Comparison of ENCODE assay signal across 1 cellular context in the genomic region with DNA sequence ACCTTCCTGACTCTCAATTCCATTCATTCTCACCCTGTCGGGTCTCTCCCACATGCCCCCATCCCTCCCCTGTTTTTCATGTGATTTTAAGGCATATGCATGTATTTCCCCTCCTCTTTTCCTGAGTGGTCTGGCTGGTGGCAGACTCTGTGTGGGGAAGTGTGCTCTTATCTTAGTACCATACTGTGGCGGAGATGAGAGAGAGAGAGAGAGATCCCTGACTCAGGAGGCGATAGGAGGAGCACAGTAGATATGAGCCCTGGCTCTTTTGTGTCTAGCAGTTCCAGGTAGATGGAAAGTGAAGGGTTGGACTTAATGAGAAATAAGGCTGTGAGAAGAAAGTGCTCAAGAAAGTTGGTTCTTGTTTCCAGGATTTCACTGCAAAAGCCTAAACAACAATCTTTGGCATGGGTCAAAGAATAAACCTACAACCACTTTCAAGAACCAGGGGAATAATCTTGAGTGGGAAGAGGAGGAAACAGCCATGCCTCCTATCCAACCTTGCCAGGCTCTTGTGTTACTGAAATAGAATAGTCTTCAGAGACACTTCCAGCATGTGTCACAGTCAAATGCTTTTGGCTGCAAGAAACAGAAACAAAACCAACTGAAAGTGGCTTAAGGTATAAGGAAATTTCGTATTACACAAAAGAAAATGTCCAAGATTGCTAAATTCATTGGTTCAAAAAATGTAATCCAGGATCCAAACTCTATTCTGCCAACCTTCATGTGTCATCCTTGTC.
TF ChIP-seq lines count a peak whose summit lies in the region.

No MANE protein-coding gene starts in this region.

TF ChIP-seq in K562, 482 proteins besides CTCF, POLR2A, EP300 and RAD21 (continued from another document and continues in another):
- TF ChIP-seq USF1 (CRISPR knock-in tag; IDR thresholded peaks at IDR 0.05) = no peak
- TF ChIP-seq, protein P1, sequence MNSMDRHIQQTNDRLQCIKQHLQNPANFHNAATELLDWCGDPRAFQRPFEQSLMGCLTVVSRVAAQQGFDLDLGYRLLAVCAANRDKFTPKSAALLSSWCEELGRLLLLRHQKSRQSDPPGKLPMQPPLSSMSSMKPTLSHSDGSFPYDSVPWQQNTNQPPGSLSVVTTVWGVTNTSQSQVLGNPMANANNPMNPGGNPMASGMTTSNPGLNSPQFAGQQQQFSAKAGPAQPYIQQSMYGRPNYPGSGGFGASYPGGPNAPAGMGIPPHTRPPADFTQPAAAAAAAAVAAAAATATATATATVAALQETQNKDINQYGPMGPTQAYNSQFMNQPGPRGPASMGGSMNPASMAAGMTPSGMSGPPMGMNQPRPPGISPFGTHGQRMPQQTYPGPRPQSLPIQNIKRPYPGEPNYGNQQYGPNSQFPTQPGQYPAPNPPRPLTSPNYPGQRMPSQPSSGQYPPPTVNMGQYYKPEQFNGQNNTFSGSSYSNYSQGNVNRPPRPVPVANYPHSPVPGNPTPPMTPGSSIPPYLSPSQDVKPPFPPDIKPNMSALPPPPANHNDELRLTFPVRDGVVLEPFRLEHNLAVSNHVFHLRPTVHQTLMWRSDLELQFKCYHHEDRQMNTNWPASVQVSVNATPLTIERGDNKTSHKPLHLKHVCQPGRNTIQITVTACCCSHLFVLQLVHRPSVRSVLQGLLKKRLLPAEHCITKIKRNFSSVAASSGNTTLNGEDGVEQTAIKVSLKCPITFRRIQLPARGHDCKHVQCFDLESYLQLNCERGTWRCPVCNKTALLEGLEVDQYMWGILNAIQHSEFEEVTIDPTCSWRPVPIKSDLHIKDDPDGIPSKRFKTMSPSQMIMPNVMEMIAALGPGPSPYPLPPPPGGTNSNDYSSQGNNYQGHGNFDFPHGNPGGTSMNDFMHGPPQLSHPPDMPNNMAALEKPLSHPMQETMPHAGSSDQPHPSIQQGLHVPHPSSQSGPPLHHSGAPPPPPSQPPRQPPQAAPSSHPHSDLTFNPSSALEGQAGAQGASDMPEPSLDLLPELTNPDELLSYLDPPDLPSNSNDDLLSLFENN (IDR thresholded peaks at IDR 0.05; ENCODE audit: low read depth in 2 of 2, low read length in 2 of 2) = peak in 1 of 2 experiments; percentile 67; a peak in 1 of 4 replicates
- TF ChIP-seq ZNF12 (CRISPR knock-in tag; IDR thresholded peaks at IDR 0.05) = no peak
- TF ChIP-seq KAT8 (IDR thresholded peaks at IDR 0.05; ENCODE audit: low read depth) = no peak
- TF ChIP-seq SMC3 (conservative IDR thresholded peaks at IDR 0.05; ENCODE audit: insufficient read depth, low read depth, low read length) = 0 out of 2 replicates have a peak, but pooled peaks have one; percentile 27
- TF ChIP-seq PHF20 (IDR thresholded peaks at IDR 0.05; ENCODE audit: partially characterized antibody) = no peak
- no peak for TF ChIP-seq SUPT5H (IDR thresholded peaks at IDR 0.05)
- TF ChIP-seq ZNF217 (CRISPR knock-in tag; IDR thresholded peaks at IDR 0.05) = no peak
- TF ChIP-seq, protein P2, sequence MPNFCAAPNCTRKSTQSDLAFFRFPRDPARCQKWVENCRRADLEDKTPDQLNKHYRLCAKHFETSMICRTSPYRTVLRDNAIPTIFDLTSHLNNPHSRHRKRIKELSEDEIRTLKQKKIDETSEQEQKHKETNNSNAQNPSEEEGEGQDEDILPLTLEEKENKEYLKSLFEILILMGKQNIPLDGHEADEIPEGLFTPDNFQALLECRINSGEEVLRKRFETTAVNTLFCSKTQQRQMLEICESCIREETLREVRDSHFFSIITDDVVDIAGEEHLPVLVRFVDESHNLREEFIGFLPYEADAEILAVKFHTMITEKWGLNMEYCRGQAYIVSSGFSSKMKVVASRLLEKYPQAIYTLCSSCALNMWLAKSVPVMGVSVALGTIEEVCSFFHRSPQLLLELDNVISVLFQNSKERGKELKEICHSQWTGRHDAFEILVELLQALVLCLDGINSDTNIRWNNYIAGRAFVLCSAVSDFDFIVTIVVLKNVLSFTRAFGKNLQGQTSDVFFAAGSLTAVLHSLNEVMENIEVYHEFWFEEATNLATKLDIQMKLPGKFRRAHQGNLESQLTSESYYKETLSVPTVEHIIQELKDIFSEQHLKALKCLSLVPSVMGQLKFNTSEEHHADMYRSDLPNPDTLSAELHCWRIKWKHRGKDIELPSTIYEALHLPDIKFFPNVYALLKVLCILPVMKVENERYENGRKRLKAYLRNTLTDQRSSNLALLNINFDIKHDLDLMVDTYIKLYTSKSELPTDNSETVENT (CRISPR knock-in tag; IDR thresholded peaks at IDR 0.05) = no peak
- no peak for TF ChIP-seq ZNF445 (CRISPR knock-in tag; IDR thresholded peaks at IDR 0.05; ENCODE audit: low read depth)
- no peak for TF ChIP-seq GTF2A2 (tag; IDR thresholded peaks at IDR 0.05)
- peak; percentile 55 to 68 for TF ChIP-seq FOXK2 (conservative IDR thresholded peaks at IDR 0.05 in 1 of 2, IDR thresholded peaks at IDR 0.05 in 1 of 2; ENCODE audit: low read depth in 2 of 2)
- no peak for TF ChIP-seq ZNF384 (IDR thresholded peaks at IDR 0.05; ENCODE audit: low read depth, low read length)
- TF ChIP-seq HDGF (IDR thresholded peaks at IDR 0.05) = peak; percentile 27; the same call in 1 of the 2 replicates
- no peak for TF ChIP-seq ZZZ3 (IDR thresholded peaks at IDR 0.05)
- no peak for TF ChIP-seq KLF10 (CRISPR knock-in tag; IDR thresholded peaks at IDR 0.05)
- no peak for TF ChIP-seq SREBF1 (IDR thresholded peaks at IDR 0.05; ENCODE audit: borderline replicate concordance, low read depth, low read length)
- TF ChIP-seq POLR3G (IDR thresholded peaks at IDR 0.05; ENCODE audit: extremely low read depth, insufficient read length, insufficient replicate concordance) = no peak
- TF ChIP-seq UBTF (IDR thresholded peaks at IDR 0.05; ENCODE audit: borderline replicate concordance in 1 of 2, low read depth in 2 of 2, low read length in 2 of 2) = peak in 1 of 2 experiments; percentile 79; a peak in 1 of 4 replicates
- TF ChIP-seq MEF2A (IDR thresholded peaks at IDR 0.05; ENCODE audit: control insufficient read depth, low read depth, low read length) = no peak
- TF ChIP-seq TARDBP (IDR thresholded peaks at IDR 0.05) = no peak
- peak; percentile 77 for TF ChIP-seq TAL1 (IDR thresholded peaks at IDR 0.05)
- no peak for TF ChIP-seq MXI1 (IDR thresholded peaks at IDR 0.05; ENCODE audit: low read depth, low read length)
- TF ChIP-seq PPARD (CRISPR knock-in tag; IDR thresholded peaks at IDR 0.05) = no peak
- TF ChIP-seq NR2F6 (CRISPR knock-in tag; IDR thresholded peaks at IDR 0.05) = no peak
- TF ChIP-seq, protein P3, sequence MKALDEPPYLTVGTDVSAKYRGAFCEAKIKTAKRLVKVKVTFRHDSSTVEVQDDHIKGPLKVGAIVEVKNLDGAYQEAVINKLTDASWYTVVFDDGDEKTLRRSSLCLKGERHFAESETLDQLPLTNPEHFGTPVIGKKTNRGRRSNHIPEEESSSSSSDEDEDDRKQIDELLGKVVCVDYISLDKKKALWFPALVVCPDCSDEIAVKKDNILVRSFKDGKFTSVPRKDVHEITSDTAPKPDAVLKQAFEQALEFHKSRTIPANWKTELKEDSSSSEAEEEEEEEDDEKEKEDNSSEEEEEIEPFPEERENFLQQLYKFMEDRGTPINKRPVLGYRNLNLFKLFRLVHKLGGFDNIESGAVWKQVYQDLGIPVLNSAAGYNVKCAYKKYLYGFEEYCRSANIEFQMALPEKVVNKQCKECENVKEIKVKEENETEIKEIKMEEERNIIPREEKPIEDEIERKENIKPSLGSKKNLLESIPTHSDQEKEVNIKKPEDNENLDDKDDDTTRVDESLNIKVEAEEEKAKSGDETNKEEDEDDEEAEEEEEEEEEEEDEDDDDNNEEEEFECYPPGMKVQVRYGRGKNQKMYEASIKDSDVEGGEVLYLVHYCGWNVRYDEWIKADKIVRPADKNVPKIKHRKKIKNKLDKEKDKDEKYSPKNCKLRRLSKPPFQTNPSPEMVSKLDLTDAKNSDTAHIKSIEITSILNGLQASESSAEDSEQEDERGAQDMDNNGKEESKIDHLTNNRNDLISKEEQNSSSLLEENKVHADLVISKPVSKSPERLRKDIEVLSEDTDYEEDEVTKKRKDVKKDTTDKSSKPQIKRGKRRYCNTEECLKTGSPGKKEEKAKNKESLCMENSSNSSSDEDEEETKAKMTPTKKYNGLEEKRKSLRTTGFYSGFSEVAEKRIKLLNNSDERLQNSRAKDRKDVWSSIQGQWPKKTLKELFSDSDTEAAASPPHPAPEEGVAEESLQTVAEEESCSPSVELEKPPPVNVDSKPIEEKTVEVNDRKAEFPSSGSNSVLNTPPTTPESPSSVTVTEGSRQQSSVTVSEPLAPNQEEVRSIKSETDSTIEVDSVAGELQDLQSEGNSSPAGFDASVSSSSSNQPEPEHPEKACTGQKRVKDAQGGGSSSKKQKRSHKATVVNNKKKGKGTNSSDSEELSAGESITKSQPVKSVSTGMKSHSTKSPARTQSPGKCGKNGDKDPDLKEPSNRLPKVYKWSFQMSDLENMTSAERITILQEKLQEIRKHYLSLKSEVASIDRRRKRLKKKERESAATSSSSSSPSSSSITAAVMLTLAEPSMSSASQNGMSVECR (CRISPR knock-in tag; IDR thresholded peaks at IDR 0.05) = 0 out of 2 replicates have a peak, but pooled peaks have one; percentile 39
- TF ChIP-seq GTF2E2 (tag; IDR thresholded peaks at IDR 0.05) = no peak
- TF ChIP-seq TAF9B (IDR thresholded peaks at IDR 0.05; ENCODE audit: partially characterized antibody) = no peak
- TF ChIP-seq HINFP (tag; conservative IDR thresholded peaks at IDR 0.05; ENCODE audit: low read depth) = no peak
- no peak for TF ChIP-seq HMGXB4 (CRISPR knock-in tag; IDR thresholded peaks at IDR 0.05)
- TF ChIP-seq PML (IDR thresholded peaks at IDR 0.05; ENCODE audit: low read length) = peak; percentile 60; the same call in 1 of the 2 replicates
- TF ChIP-seq U2AF2 (optimal IDR thresholded peaks at IDR 0.05; ENCODE audit: low read depth, low read length) = no peak
- TF ChIP-seq L3MBTL2 (IDR thresholded peaks at IDR 0.05) = no peak
- peak; percentile 85 for TF ChIP-seq NCOR1 (IDR thresholded peaks at IDR 0.05)
- no peak for TF ChIP-seq TGIF2 (CRISPR knock-in tag; IDR thresholded peaks at IDR 0.05)
- no peak for TF ChIP-seq TEAD2 (tag; IDR thresholded peaks at IDR 0.05)
- no peak for TF ChIP-seq ZNF431 (CRISPR knock-in tag; IDR thresholded peaks at IDR 0.05)
- TF ChIP-seq STAT5A (IDR thresholded peaks at IDR 0.05; ENCODE audit: borderline replicate concordance, low read length) = peak; percentile 52; the same call in 1 of the 2 replicates
- no peak for TF ChIP-seq ZNF830 (CRISPR knock-in tag; IDR thresholded peaks at IDR 0.05)
- TF ChIP-seq SREBF2 (CRISPR knock-in tag; IDR thresholded peaks at IDR 0.05) = no peak
- TF ChIP-seq PHF8 (IDR thresholded peaks at IDR 0.05; ENCODE audit: borderline replicate concordance, low read length) = no peak
- TF ChIP-seq YBX1 (IDR thresholded peaks at IDR 0.05) = no peak
- no peak for TF ChIP-seq POU5F1 (IDR thresholded peaks at IDR 0.05; ENCODE audit: borderline replicate concordance, low read depth, low read length, partially characterized antibody)
